Comparison of ENCODE assay signal across 13 cellular contexts in the genomic region with DNA sequence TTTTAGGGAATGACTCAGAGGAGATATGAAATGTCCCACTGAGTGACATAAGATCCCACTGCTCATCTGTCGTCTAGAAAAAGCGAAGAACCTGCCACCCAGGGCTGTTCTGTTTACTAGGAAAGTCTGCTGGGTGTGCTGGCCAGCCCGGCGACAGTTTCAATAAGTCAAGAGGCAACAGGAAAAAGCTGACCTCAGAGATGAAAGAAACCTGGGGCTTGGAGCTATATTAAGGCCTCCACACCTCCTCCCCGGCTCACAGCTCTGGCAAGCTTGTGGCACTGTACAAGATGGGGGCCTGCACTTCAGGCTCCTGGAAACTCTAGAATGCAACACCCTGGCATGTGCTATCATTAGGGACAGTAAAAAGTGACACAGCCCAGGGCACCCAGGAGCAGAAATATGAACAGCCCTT. TPM values are rescaled to one million over a fixed set of nuclear protein-coding genes. Genes with fewer than 3 reads are reported as not detected.
DNase-seq lines count a peak whose midpoint lies in the region; ATAC-seq and TF ChIP-seq lines count a peak whose summit lies in the region.
"Had no signal": no experiment of that assay in that cellular context is flagged by ENCODE, and none has a peak within 500 bp of the region (broad histone marks: within the 10 kb centered on the region; RNA-seq: fewer than 3 reads in every experiment).

No MANE protein-coding gene starts in this region.

- DNase-seq in PC-9 (peak; percentile 20 to 43), immature natural killer cell (peak; percentile 38 to 56 (median 51)), smooth muscle cell (lab: John Stamatoyannopoulos, UW; ENCODE audit: unreplicated experiment) (no peak), ureter (ENCODE audit: low spot score) (no peak)
- DNase-seq: activated effector memory CD4-positive, alpha-beta T cell treated with anti-CD3 and anti-CD28 coated beads, Interleukin-2, amount 50 U/mL, for 16 hours; DND-41; effector memory CD4-positive, alpha-beta T cell; NCI-H2227 treated with DMSO at 0.1 percent for 48 hours had no signal

- POLR2A ChIA-PET in PC-9 (lab: Charles Lee; ENCODE audit: unreplicated experiment), result interaction anchor here (0.7 to 1.2 kb wide), 3 partner anchors 10 to 84 kb away, joined by 3 to 10 read pairs (median 6); no protein-coding TSS in a partner anchor

- CTCF ChIA-PET in PC-9 (lab: Charles Lee), result no interaction called here

- H3K9me3 ChIP-seq in PC-9 (ENCODE audit: insufficient read depth, low read depth) (no peaks in the 10 kb centered on the region), smooth muscle cell (replicated peaks; ENCODE audit: low read depth) (no peaks in the 10 kb centered on the region)

- H3K36me3 ChIP-seq in PC-9 (ENCODE audit: low read depth) (no peaks in the 10 kb centered on the region), smooth muscle cell (ENCODE audit: low read depth) (no peaks in the 10 kb centered on the region)

- peaks cover 52 to 53% of the 10 kb centered on the region in 2 donors for H3K4me1 Mint-ChIP-seq in immature natural killer cell
- H3K4me1 Mint-ChIP-seq in activated T-helper 17 cell treated with anti-CD3 and anti-CD28 coated beads, Interleukin-2, amount 50 U/mL, for 72 hours, result no peaks in the 10 kb centered on the region

- H3K27ac ChIP-seq in PC-9, result peak overlapping the region; percentile 57
- peak overlapping the region; percentile 71 for H3K27ac ChIP-seq in smooth muscle cell (ENCODE audit: low read depth)
- H3K27ac ChIP-seq: HL-60 had no signal

- no peak overlapping the region for H2AFZ ChIP-seq in PC-9
- no peak overlapping the region for H2AFZ ChIP-seq in smooth muscle cell (ENCODE audit: low read depth)

- TF ChIP-seq CTCF in PC-9 (conservative IDR thresholded peaks at IDR 0.05) (no peak), smooth muscle cell (IDR thresholded peaks at IDR 0.05; ENCODE audit: borderline replicate concordance, insufficient read depth, poor library complexity, severe bottlenecking) (no peak)

- peak overlapping the region; percentile 70 to 82 (median 78) for H3K4me3 Mint-ChIP-seq in immature natural killer cell
- no peak overlapping the region for H3K4me3 Mint-ChIP-seq in activated T-helper 17 cell treated with anti-CD3 and anti-CD28 coated beads, Interleukin-2, amount 50 U/mL, for 72 hours
- H3K4me3 Mint-ChIP-seq: stimulated activated naive CD8-positive, alpha-beta T cell treated with anti-CD3 and anti-CD28 coated beads, Interleukin-15, Interleukin-2, amounts not matched to agents 100 ng/mL and 50 ng/mL, for 24 hours had no signal

- H3K4me1 ChIP-seq in PC-9 (replicated peaks; ENCODE audit: insufficient read depth), result peaks cover 50% of the 10 kb centered on the region
- peaks cover 65% of the 10 kb centered on the region for H3K4me1 ChIP-seq in smooth muscle cell (ENCODE audit: low read depth)

- H3K9ac ChIP-seq in smooth muscle cell (ENCODE audit: low read depth), result no peak overlapping the region

- H3K4me3 ChIP-seq in PC-9, result peak overlapping the region; percentile 36; the same call in 1 of the 2 replicates
- H3K4me3 ChIP-seq in smooth muscle cell, result no peak overlapping the region

- intact Hi-C loops in PC-9 (cut with micrococcal nuclease; ENCODE audit: unreplicated experiment), result no loop called here

- ATAC-seq in GM21786 (IDR thresholded peaks at IDR 0.05; ENCODE audit: unreplicated experiment) (peak; percentile 34), HG02884 (IDR thresholded peaks at IDR 0.05; ENCODE audit: unreplicated experiment) (no peak)
- ATAC-seq in activated T-helper 17 cell treated with anti-CD3 and anti-CD28 coated beads, Interleukin-2, amount 50 U/mL, for 72 hours (replicated peaks), result no peak

- H3K27me3 Mint-ChIP-seq in immature natural killer cell (ENCODE audit: low read depth in 3 of 3), result peaks cover 2 to 5% (median 2%) of the 10 kb centered on the region in 3 donors
- H3K27me3 Mint-ChIP-seq in activated T-helper 17 cell treated with anti-CD3 and anti-CD28 coated beads, Interleukin-2, amount 50 U/mL, for 72 hours, result peaks cover 13% of the 10 kb centered on the region

- H3K9me3 Mint-ChIP-seq in immature natural killer cell, result no peaks in the 10 kb centered on the region
- H3K9me3 Mint-ChIP-seq in activated T-helper 17 cell treated with anti-CD3 and anti-CD28 coated beads, Interleukin-2, amount 50 U/mL, for 72 hours, result no peaks in the 10 kb centered on the region
- H3K9me3 Mint-ChIP-seq: stimulated activated naive CD8-positive, alpha-beta T cell treated with anti-CD3 and anti-CD28 coated beads, Interleukin-15, Interleukin-2, amounts not matched to agents 100 ng/mL and 50 ng/mL, for 24 hours had no signal

- H3K27ac Mint-ChIP-seq in immature natural killer cell, result peak overlapping the region in 5 of 6 donors; percentile 23 to 82 (median 43)
- no peak overlapping the region for H3K27ac Mint-ChIP-seq in activated T-helper 17 cell treated with anti-CD3 and anti-CD28 coated beads, Interleukin-2, amount 50 U/mL, for 72 hours
- H3K27ac Mint-ChIP-seq: stimulated activated naive CD8-positive, alpha-beta T cell treated with anti-CD3 and anti-CD28 coated beads, Interleukin-15, Interleukin-2, amounts not matched to agents 100 ng/mL and 50 ng/mL, for 24 hours had no signal

- H3K4me2 ChIP-seq in PC-9, result peak overlapping the region; percentile 66
- H3K4me2 ChIP-seq in smooth muscle cell, result peak overlapping the region; percentile 79

- H3K79me2 ChIP-seq in PC-9 (ENCODE audit: low read depth), result peaks cover 96% of the 10 kb centered on the region
- peaks cover 65% of the 10 kb centered on the region for H3K79me2 ChIP-seq in smooth muscle cell (ENCODE audit: low read depth)

- H3K36me3 Mint-ChIP-seq in immature natural killer cell, result peaks cover 0 to 3% (median 0%) of the 10 kb centered on the region in 3 donors
- H3K36me3 Mint-ChIP-seq in activated T-helper 17 cell treated with anti-CD3 and anti-CD28 coated beads, Interleukin-2, amount 50 U/mL, for 72 hours (ENCODE audit: low read depth), result no peaks in the 10 kb centered on the region

- H3K27me3 ChIP-seq in PC-9 (ENCODE audit: insufficient read depth, low read depth) (no peaks in the 10 kb centered on the region), smooth muscle cell (ENCODE audit: low read depth) (no peaks in the 10 kb centered on the region)

- no TSS peak for BruUV-seq in PC-9 (replicated peaks; lab: Mats Ljungman, UMichigan)

- H4K20me1 ChIP-seq in PC-9 (ENCODE audit: insufficient read depth), result no peaks in the 10 kb centered on the region
- H4K20me1 ChIP-seq in smooth muscle cell (ENCODE audit: low read depth), result peaks cover 9% of the 10 kb centered on the region

- peaks cover 24% of the 10 kb centered on the region for H3F3A ChIP-seq in PC-9 (ENCODE audit: insufficient read depth, low read depth)
- H3F3A ChIP-seq in smooth muscle cell (ENCODE audit: low read depth), result no peaks in the 10 kb centered on the region

- 3% methylated on average over 5 of the region's 5 CpGs for WGBS in smooth muscle cell (ENCODE audit: low lambda C conversion rate)

- no peaks in the 10 kb centered on the region for H3K9me2 ChIP-seq in PC-9 (ENCODE audit: insufficient read depth)

RNA-seq across cellular contexts. Expression of a gene that starts 10.6 kb away (rescaled TPM):
- total RNA-seq in PC-9 (2021) (20.5 and 23.1 TPM in 2 replicates), smooth muscle cell (6.5 and 9.8 TPM in 2 replicates), ureter (60.8 TPM)
- polyA plus RNA-seq in immature natural killer cell (1 to 10 TPM in 2 of 3 donors, under 1 TPM in 1; 0.05 to 1.4 (median 1.0) TPM), smooth muscle cell (3.1 and 5.0 TPM in 2 replicates)
- total RNA-seq in activated T-helper 17 cell treated with anti-CD3 and anti-CD28 coated beads, Interleukin-2, amount 50 U/mL, for 72 hours, result under 1 TPM; 0.21 to 0.22 TPM

Comparison
In these comparisons a context has a peak if more than half of its experiments do, and no peak if none do; other contexts are left out.
1. DNase-seq: peak in PC-9 (2 of 2) and immature natural killer cell (3 of 3); none in smooth muscle cell (single experiment) and ureter (single experiment).